Comparison of ENCODE assay signal across 7 cellular contexts in the genomic region with DNA sequence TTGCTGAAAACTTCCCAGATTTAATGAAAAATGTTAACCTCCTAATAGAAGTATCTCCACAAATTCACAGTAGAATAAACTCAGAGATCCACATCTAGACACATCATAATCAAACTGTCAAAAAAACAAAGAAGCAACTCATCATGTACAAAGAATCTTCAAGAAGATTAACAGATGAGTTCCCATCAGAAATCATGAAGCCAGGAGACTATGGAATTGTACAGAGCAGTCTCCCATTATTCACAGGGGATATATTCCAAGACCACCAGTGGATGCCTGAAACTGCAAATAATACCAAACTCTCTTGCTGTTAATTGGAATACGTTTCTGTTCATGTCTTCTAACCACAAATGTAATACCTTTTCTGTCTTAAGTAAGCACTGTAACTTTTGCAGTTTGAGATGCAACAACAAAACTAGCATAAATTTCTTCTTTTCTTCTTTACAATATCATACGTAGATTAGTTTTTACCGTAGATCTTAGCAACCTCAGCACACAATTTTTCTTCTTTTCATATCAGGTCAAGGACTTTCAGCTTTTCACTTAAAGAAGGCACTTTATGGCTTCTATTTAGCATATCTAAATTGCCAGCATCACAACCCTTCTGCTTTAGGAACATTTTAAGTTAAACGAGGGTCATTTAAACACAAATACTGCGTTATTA.
"Had no signal": no experiment of that assay in that cellular context is flagged by ENCODE, and none has a peak within 500 bp of the region (broad histone marks: within the 10 kb centered on the region; RNA-seq: fewer than 3 reads in every experiment).

No MANE protein-coding gene starts in this region.

- H3K4me1 ChIP-seq: HAP-1 had no signal

- H3K9me3 ChIP-seq: HAP-1 had no signal

- H2AFZ ChIP-seq: GM23248 had no signal

- H3K4me3 ChIP-seq: GM23248, HAP-1 had no signal

- H3K36me3 ChIP-seq: HAP-1 had no signal

- H3K27ac ChIP-seq: GM23248 had no signal

- DNase-seq: GM23248, GOT3, H7, IMR-90, KBM-7 had no signal

- H3K9ac ChIP-seq: GM23248 had no signal

- ATAC-seq: HCT116 had no signal
